ENCODE assay signal across 15 cellular contexts in the genomic region with DNA sequence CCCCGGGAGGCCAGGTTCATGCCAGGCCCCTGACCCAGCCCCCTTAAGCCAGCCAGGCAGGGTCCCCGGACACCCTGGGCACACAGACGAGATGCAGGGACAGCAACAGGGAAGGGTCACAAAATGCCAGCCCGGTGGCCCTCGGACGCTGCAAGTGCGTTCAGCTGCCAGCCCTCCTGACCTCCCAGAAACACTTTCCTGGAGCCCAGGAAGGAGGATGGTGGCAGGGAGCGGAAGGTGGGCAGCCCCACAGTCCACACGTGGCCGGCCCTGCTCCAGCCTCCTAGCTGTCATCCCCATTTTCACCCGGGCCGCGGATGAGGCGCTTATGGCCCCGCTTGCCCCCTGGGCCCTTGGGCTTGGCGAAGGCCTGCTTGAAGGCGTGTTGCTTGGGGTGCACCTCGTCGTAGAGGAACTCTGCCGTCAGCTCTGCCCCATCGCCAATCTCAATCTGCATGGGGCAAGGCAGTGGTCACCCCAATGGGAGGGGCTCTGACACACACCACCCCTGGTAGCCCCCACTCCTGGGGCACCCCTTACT. TPM values are rescaled to one million over a fixed set of nuclear protein-coding genes. Genes with fewer than 3 reads are reported as not detected.
"Had no signal": no experiment of that assay in that cellular context is flagged by ENCODE, and none has a peak within 500 bp of the region (broad histone marks: within the 10 kb centered on the region; RNA-seq: fewer than 3 reads in every experiment).

No MANE protein-coding gene starts in this region.

- H3K27me3 ChIP-seq: tibial artery, vagina had no signal

- H2AFZ ChIP-seq: parathyroid adenoma had no signal

- H3K79me2 ChIP-seq: parathyroid adenoma had no signal

- H3K4me3 ChIP-seq: mucosa of descending colon, tibial artery, vagina had no signal

- H3K4me1 ChIP-seq: parathyroid adenoma had no signal

- ATAC-seq: activated CD8-positive, alpha-beta memory T cell treated with anti-CD3 and anti-CD28 coated beads, Interleukin-2, amount 10 ng/mL, durations not matched to agents 7 days and 5 days; activated naive CD4-positive, alpha-beta T cell treated with anti-CD3 and anti-CD28 coated beads, Interleukin-2, amount 50 U/mL, for 72 hours; activated T-cell treated with anti-CD3 and anti-CD28 coated beads, Interleukin-2, amount 50 U/mL, for 4 hours; esophagus mucosa; mucosa of descending colon; naive thymus-derived CD4-positive, alpha-beta T cell had no signal

- H3K9me3 ChIP-seq: mucosa of descending colon, tibial artery, vagina had no signal

- H3K9ac ChIP-seq: parathyroid adenoma had no signal

- DNase-seq: activated CD4-positive, alpha-beta T cell treated with anti-CD3 and anti-CD28 coated beads, Interleukin-2, amount 50 U/mL, for 4 hours; activated CD8-positive, alpha-beta memory T cell treated with anti-CD3 and anti-CD28 coated beads, Interleukin-2, amount 10 ng/mL, durations not matched to agents 7 days and 5 days; activated gamma-delta T cell; activated T-cell treated with anti-CD3 and anti-CD28 coated beads, Interleukin-2, amount 50 U/mL, for 4 hours; mucosa of descending colon; naive thymus-derived CD4-positive, alpha-beta T cell; stimulated activated CD4-positive, alpha-beta T cell treated with anti-CD3 and anti-CD28 coated beads, Interleukin-2, amount 100 ng/mL, for 48 hours; stimulated activated naive CD4-positive, alpha-beta T cell; tibial artery had no signal

- H3K27ac ChIP-seq: parathyroid adenoma, tibial artery, vagina had no signal

RNA-seq across cellular contexts. Expression of a gene that starts 3.4 kb away (rescaled TPM):
- total RNA-seq: renal cortical epithelial cell, subcutaneous adipose tissue, vagina had no signal
